In genomic region chr11:116239247-116239646, GRCh38 we compare ENCODE assay signal across 26 cellular contexts.
"Had no signal": no experiment of that assay in that cellular context is flagged by ENCODE, and none has a peak within 500 bp of the region (broad histone marks: within the 10 kb centered on the region; RNA-seq: fewer than 3 reads in every experiment).

No MANE protein-coding gene starts in this region.

- H3K4me1 Mint-ChIP-seq: mesothelial cell of epicardium, naive B cell had no signal

- H3K27ac ChIP-seq: dorsolateral prefrontal cortex, ovary, right lobe of liver, stomach, testis, upper lobe of left lung, vagina had no signal

- H3K4me3 Mint-ChIP-seq: mesothelial cell of epicardium; naive B cell; natural killer cell treated with Interleukin-12 subunit alpha and Interleukin-12 subunit beta and Interleukin-15 and Interleukin-18, amount 100 ng/mL, for 72 hours had no signal

- DNase-seq: cerebellar nuclear complex; dorsolateral prefrontal cortex; effector CD4-positive, alpha-beta T cell; head of caudate nucleus; mesenchymal stem cell; mucosa of descending colon; naive B cell; occipital lobe; ovary; right lobe of liver; stimulated activated CD4-positive, alpha-beta T cell treated with anti-CD3 and anti-CD28 coated beads, Interleukin-12 subunit alpha, Interleukin-12 subunit beta, amount 100 ng/mL, for 4 hours; stimulated activated CD4-positive, alpha-beta T cell treated with anti-CD3 and anti-CD28 coated beads, Interleukin-1b, Interleukin-23, amount 100 ng/mL, for 48 hours; stimulated activated CD4-positive, alpha-beta T cell treated with anti-CD3 and anti-CD28 coated beads, Interleukin-4, amount 100 ng/mL, for 1 hour; stimulated activated CD8-positive, alpha-beta memory T cell treated with anti-CD3 and anti-CD28 coated beads, Interleukin-4, amount 100 ng/mL, for 48 hours; stimulated activated naive CD4-positive, alpha-beta T cell treated with Interleukin-2 at 50 U/mL for 16 hours; stomach; testis; upper lobe of left lung had no signal

- H3K27ac Mint-ChIP-seq: mesothelial cell of epicardium; naive B cell; natural killer cell treated with Interleukin-12 subunit alpha and Interleukin-12 subunit beta and Interleukin-15 and Interleukin-18, amount 100 ng/mL, for 72 hours; progenitor cell of endocrine pancreas had no signal

- FAIRE-seq: colon, frontal cortex, keratinocyte had no signal

- ATAC-seq: mucosa of descending colon; natural killer cell treated with Interleukin-12 subunit alpha and Interleukin-12 subunit beta and Interleukin-15 and Interleukin-18, amount 100 ng/mL, for 72 hours; right lobe of liver had no signal

- H3K9me3 ChIP-seq: mucosa of descending colon, ovary, right lobe of liver, stomach, testis, tibial nerve, upper lobe of left lung, vagina had no signal

- H3K9me3 Mint-ChIP-seq: mesothelial cell of epicardium; natural killer cell treated with Interleukin-12 subunit alpha and Interleukin-12 subunit beta and Interleukin-15 and Interleukin-18, amount 100 ng/mL, for 72 hours had no signal

- H3K36me3 Mint-ChIP-seq: mesothelial cell of epicardium; naive B cell; natural killer cell treated with Interleukin-12 subunit alpha and Interleukin-12 subunit beta and Interleukin-15 and Interleukin-18, amount 100 ng/mL, for 72 hours had no signal
